8 cellular contexts compared by ENCODE assay signal in genomic region chr17:45320931-45321461, GRCh38. TPM values are rescaled to one million over a fixed set of nuclear protein-coding genes. Genes with fewer than 3 reads are reported as not detected.
DNase-seq lines count a peak whose midpoint lies in the region; ATAC-seq and TF ChIP-seq lines count a peak whose summit lies in the region.

No MANE protein-coding gene starts in this region.

- WGBS in adrenal gland, 4 donors = 6 to 17% (median 13%) methylated on average over 1 of the region's 1 CpG

- TF ChIP-seq CTCF in A673 (conservative IDR thresholded peaks at IDR 0.05; ENCODE audit: low read depth, low read length) (no peak), adrenal gland (IDR thresholded peaks at IDR 0.05) (no peak)

- no TSS peak for BruUV-seq in A673 (replicated peaks; lab: Mats Ljungman, UMichigan)

- peak; percentile 78 for DNase-seq in A673 (ENCODE audit: low spot score)
- peak; percentile 54 for DNase-seq in HEK293T (ENCODE audit: extremely low spot score)
- DNase-seq in adrenal gland = peak in 4 of 7 donors; percentile 56 to 71 (median 63)
- DNase-seq in left colon = no peak
- no peak for DNase-seq in NCI-H1436 treated with DMSO at 0.1 percent for 48 hours (lab: John Stamatoyannopoulos, UW)

- POLR2A ChIA-PET in A673 (lab: Charles Lee; ENCODE audit: low non-redundant PET) (no interaction called here), HEK293T (lab: Yijun Ruan, JAX) (interaction anchor here (1.5 to 2.2 kb wide), 3 partner anchors 10 to 53 kb away, joined by 3 to 8 read pairs (median 4); no protein-coding TSS in a partner anchor)

- H3K27me3 ChIP-seq in A673 (replicated peaks; ENCODE audit: insufficient read depth, low read depth, low read length, poor library complexity) (no peaks in the 10 kb centered on the region), adrenal gland (no peaks in the 10 kb centered on the region)

- H3K9me3 ChIP-seq in A673 (ENCODE audit: low read depth, low read length, poor library complexity, severe bottlenecking) = no peaks in the 10 kb centered on the region
- no peaks in the 10 kb centered on the region for H3K9me3 ChIP-seq in adrenal gland (replicated peaks in 1 of 3)

- H3K36me3 ChIP-seq in A673 (ENCODE audit: insufficient read depth, low read length, poor library complexity, severe bottlenecking) (no peaks in the 10 kb centered on the region), adrenal gland (replicated peaks in 1 of 2) (no peaks in the 10 kb centered on the region)

- TF ChIP-seq POLR2A in adrenal gland (IDR thresholded peaks at IDR 0.05) = no peak

- H3K4me3 ChIP-seq in A673 (ENCODE audit: low read depth, low read length, poor library complexity, severe bottlenecking) (no peak overlapping the region), adrenal gland (no peak overlapping the region)

- CTCF ChIA-PET in A673 (lab: Charles Lee) (interaction anchor here (0.6 kb wide), 1 partner anchor 173 kb away, joined by 7 read pairs; the partner anchor contains the start of gene HEXIM1), HEK293T (lab: Yijun Ruan, JAX) (no interaction called here)

- intact Hi-C loops in A673 (cut with micrococcal nuclease; ENCODE audit: unreplicated experiment) = no loop called here
- intact Hi-C loops in adrenal gland (cut with DNase I) = loop anchor here in 1 of 2 donors (5.0 kb wide), 1 partner anchor 56 kb away; no protein-coding TSS in a partner anchor
- intact Hi-C loops in left colon (cut with DNase I, micrococcal nuclease) = no loop called here

- H3K4me1 ChIP-seq in A673 (ENCODE audit: insufficient read depth, low read length, poor library complexity, severe bottlenecking) = peaks cover 11% of the 10 kb centered on the region
- peaks cover 18 to 39% of the 10 kb centered on the region in 2 donors for H3K4me1 ChIP-seq in adrenal gland (replicated peaks in 1 of 2)

- H3K27ac ChIP-seq in A673 (ENCODE audit: low read depth, low read length, poor library complexity, severe bottlenecking) (no peak overlapping the region), adrenal gland (peak overlapping the region; percentile 32 to 73 (median 53))

- ATAC-seq in left colon = peak; percentile 30
- ATAC-seq in HG03175 (IDR thresholded peaks at IDR 0.05; ENCODE audit: unreplicated experiment) = no peak
- no peak for ATAC-seq in GM18498 (IDR thresholded peaks at IDR 0.05; ENCODE audit: unreplicated experiment)
- no peak for ATAC-seq in HG02885 (IDR thresholded peaks at IDR 0.05; ENCODE audit: poor library complexity, unreplicated experiment)

TF ChIP-seq in HEK293T, 16 proteins besides CTCF, POLR2A, EP300 and RAD21:
- TF ChIP-seq LEF1 (IDR thresholded peaks at IDR 0.05; ENCODE audit: borderline replicate concordance) (no peak), PKNOX1 (IDR thresholded peaks at IDR 0.05) (peak; percentile 63)

RNA-seq across cellular contexts. Expression of gene MAP3K14, which starts 4.2 kb away (rescaled TPM):
- 3.0 and 5.5 TPM in 2 replicates for total RNA-seq in A673 (2021)
- 1 to 10 TPM; 2.4 to 9.7 (median 7.2) TPM for total RNA-seq in adrenal gland
- polyA plus RNA-seq in adrenal gland = 10 to 100 TPM in 1 of 3 donors, 1 to 10 TPM in 2; 2.9 to 14.7 (median 7.7) TPM
- 10 to 100 TPM; 13.0 to 13.3 TPM for total RNA-seq in left colon

RNA-seq across cellular contexts. Expression of gene SPATA32, which starts 59.1 kb away (rescaled TPM):
- total RNA-seq in A673 (2021) = 0.22 TPM in 1 of 2 replicates, not detected in the other
- total RNA-seq in adrenal gland = under 1 TPM in 1 of 8 donors, not detected in 7; 0.11 TPM
- polyA plus RNA-seq in adrenal gland = not detected
- total RNA-seq in left colon = not detected

Comparison
In these comparisons a context has a peak if more than half of its experiments do, and no peak if none do; other contexts are left out.
1. DNase-seq: peak in A673 (single experiment), HEK293T (single experiment) and adrenal gland (4 of 7); none in left colon (0 of 2) and NCI-H1436 treated with DMSO at 0.1 percent for 48 hours (single experiment).